ENCODE assay signal across 8 cellular contexts in genomic region chr4:121189811-121190210, GRCh38. TPM values are rescaled to one million over a fixed set of nuclear protein-coding genes. Genes with fewer than 3 reads are reported as not detected.
DNase-seq lines count a peak whose midpoint lies in the region; ATAC-seq, FAIRE-seq and TF ChIP-seq lines count a peak whose summit lies in the region.

No MANE protein-coding gene starts in this region.

- H3K4me3 Mint-ChIP-seq in activated CD8-positive, alpha-beta memory T cell treated with anti-CD3 and anti-CD28 coated beads, Interleukin-2, amount 10 ng/mL, durations not matched to agents 7 days and 5 days, result peak overlapping the region; percentile 77

- H3K27ac Mint-ChIP-seq in activated CD8-positive, alpha-beta memory T cell treated with anti-CD3 and anti-CD28 coated beads, Interleukin-2, amount 10 ng/mL, durations not matched to agents 7 days and 5 days, result peak overlapping the region; percentile 97

- no peak overlapping the region for H2AFZ ChIP-seq in hepatocyte

- H3K9me2 ChIP-seq in hepatocyte (replicated peaks; ENCODE audit: insufficient read depth), result no peaks in the 10 kb centered on the region

- H3K36me3 Mint-ChIP-seq in activated CD8-positive, alpha-beta memory T cell treated with anti-CD3 and anti-CD28 coated beads, Interleukin-2, amount 10 ng/mL, durations not matched to agents 7 days and 5 days, result peaks cover 9% of the 10 kb centered on the region

- H3K4me1 ChIP-seq in testis (no peaks in the 10 kb centered on the region), hepatocyte (ENCODE audit: insufficient read depth) (no peaks in the 10 kb centered on the region)

- CTCF ChIA-PET in activated CD8-positive, alpha-beta memory T cell treated with anti-CD3 and anti-CD28 coated beads, Interleukin-2, amount 10 ng/mL, durations not matched to agents 7 days and 5 days (lab: Charles Lee), result interaction anchor here (1.0 to 6.1 kb wide), 7 partner anchors 8 to 119 kb away, joined by 3 to 142 read pairs (median 14); no protein-coding TSS in a partner anchor

- WGBS in testis, 2 donors, result 45 to 57% methylated on average over 1 of the region's 1 CpG
- 53% methylated on average over 1 of the region's 1 CpG for WGBS in hepatocyte (ENCODE audit: low lambda C conversion rate, missing lambda C conversion rate)

- H3K9me3 ChIP-seq in testis (no peaks in the 10 kb centered on the region), hepatocyte (ENCODE audit: low read depth) (no peaks in the 10 kb centered on the region)

- no peaks in the 10 kb centered on the region for H3K9me3 Mint-ChIP-seq in activated CD8-positive, alpha-beta memory T cell treated with anti-CD3 and anti-CD28 coated beads, Interleukin-2, amount 10 ng/mL, durations not matched to agents 7 days and 5 days (ENCODE audit: low read depth)

- ATAC-seq in GM19455 (IDR thresholded peaks at IDR 0.05; ENCODE audit: unreplicated experiment), result peak; percentile 92
- peak; percentile 92 for ATAC-seq in HG03159 (IDR thresholded peaks at IDR 0.05; ENCODE audit: unreplicated experiment)
- ATAC-seq in activated CD8-positive, alpha-beta memory T cell treated with anti-CD3 and anti-CD28 coated beads, Interleukin-2, amount 10 ng/mL, durations not matched to agents 7 days and 5 days, result peak; percentile 90

- H4K20me1 ChIP-seq in hepatocyte (ENCODE audit: insufficient read depth, poor library complexity, severe bottlenecking), result no peaks in the 10 kb centered on the region

- H3K4me1 Mint-ChIP-seq in activated CD8-positive, alpha-beta memory T cell treated with anti-CD3 and anti-CD28 coated beads, Interleukin-2, amount 10 ng/mL, durations not matched to agents 7 days and 5 days, result peaks cover 80% of the 10 kb centered on the region

- H3K4me3 ChIP-seq in testis (no peak overlapping the region), hepatocyte (no peak overlapping the region)

- no peaks in the 10 kb centered on the region for H3K27me3 Mint-ChIP-seq in activated CD8-positive, alpha-beta memory T cell treated with anti-CD3 and anti-CD28 coated beads, Interleukin-2, amount 10 ng/mL, durations not matched to agents 7 days and 5 days

- H3K4me2 ChIP-seq in hepatocyte, result no peak overlapping the region

- H3K79me2 ChIP-seq in hepatocyte, result no peaks in the 10 kb centered on the region

- H3K27ac ChIP-seq in testis (no peak overlapping the region), hepatocyte (no peak overlapping the region)

- H3K27me3 ChIP-seq in testis, result no peaks in the 10 kb centered on the region
- H3K27me3 ChIP-seq in hepatocyte, result no peaks in the 10 kb centered on the region

- intact Hi-C loops in testis (cut with DNase I; ENCODE audit: low total_unique reads), result no loop called here

- TF ChIP-seq POLR2A in testis (IDR thresholded peaks at IDR 0.05), result no peak

- H3K36me3 ChIP-seq in testis (ENCODE audit: low read depth, missing control alignments) (no peaks in the 10 kb centered on the region), hepatocyte (replicated peaks; ENCODE audit: insufficient read depth, low read depth) (no peaks in the 10 kb centered on the region)

- no peak for FAIRE-seq in RCC 7860 (lab: Jason Lieb, UNC)

- peak; percentile 81 for DNase-seq in activated CD8-positive, alpha-beta memory T cell treated with anti-CD3 and anti-CD28 coated beads, Interleukin-2, amount 10 ng/mL, durations not matched to agents 7 days and 5 days
- peak; percentile 45 for DNase-seq in stimulated activated CD8-positive, alpha-beta memory T cell treated with anti-CD3 and anti-CD28 coated beads, Interleukin-4, amount 100 ng/mL, for 48 hours
- DNase-seq in testis (no peak), hepatocyte (ENCODE audit: low spot score) (no peak), RCC 7860 (ENCODE audit: low spot score) (no peak), NCI-H748 treated with DMSO at 0.1 percent for 48 hours (lab: John Stamatoyannopoulos, UW) (no peak)

- no peak for TF ChIP-seq CTCF in testis (IDR thresholded peaks at IDR 0.05)
- no peak for TF ChIP-seq CTCF in hepatocyte (IDR thresholded peaks at IDR 0.05; ENCODE audit: poor library complexity)

RNA-seq across cellular contexts. Expression of gene TNIP3, which starts 25.7 kb away (rescaled TPM):
- 1 to 10 TPM; 9.1 to 9.3 TPM for total RNA-seq in activated CD8-positive, alpha-beta memory T cell treated with anti-CD3 and anti-CD28 coated beads, Interleukin-2, amount 10 ng/mL, durations not matched to agents 7 days and 5 days
- 1 to 10 TPM in 1 of 2 donors, under 1 TPM in 1; 0.43 to 1.1 TPM for total RNA-seq in testis
- 0.80 TPM for polyA plus RNA-seq in testis (ENCODE audit: insufficient read depth, low read depth, low replicate concordance)
- total RNA-seq in hepatocyte, result 0.63 TPM in 1 of 2 replicates, not detected in the other
- 0.53 TPM in 1 of 2 replicates, not detected in the other for polyA plus RNA-seq in hepatocyte

Comparison
In these comparisons a context has a peak if more than half of its experiments do, and no peak if none do; other contexts are left out.
1. DNase-seq: peak in activated CD8-positive, alpha-beta memory T cell treated with anti-CD3 and anti-CD28 coated beads, Interleukin-2, amount 10 ng/mL, durations not matched to agents 7 days and 5 days (single experiment) and stimulated activated CD8-positive, alpha-beta memory T cell treated with anti-CD3 and anti-CD28 coated beads, Interleukin-4, amount 100 ng/mL, for 48 hours (single experiment); none in testis (single experiment), hepatocyte (single experiment), RCC 7860 (single experiment) and NCI-H748 treated with DMSO at 0.1 percent for 48 hours (single experiment).
2. Peak in every context shown above with its lines, with median percentiles within 50 percentile points of each other: ATAC-seq.